ENCODE assay signal across 13 cellular contexts in genomic region chr9:32644698-32645097, GRCh38. TPM values are rescaled to one million over a fixed set of nuclear protein-coding genes. Genes with fewer than 3 reads are reported as not detected.
DNase-seq lines count a peak whose midpoint lies in the region; ATAC-seq, FAIRE-seq and TF ChIP-seq lines count a peak whose summit lies in the region.
"Had no signal": no experiment of that assay in that cellular context is flagged by ENCODE, and none has a peak within 500 bp of the region (broad histone marks: within the 10 kb centered on the region; RNA-seq: fewer than 3 reads in every experiment).

No MANE protein-coding gene starts in this region.

- no TSS peak for BruUV-seq in K562 (replicated peaks; lab: Mats Ljungman, UMichigan)

- ATAC-seq in K562 (no peak), lung (ENCODE audit: insufficient read depth, low FRiP score) (peak; percentile 58)

- no peak overlapping the region for H3K27ac ChIP-seq in K562 (ENCODE audit: extremely low read depth, low read depth, low read length)
- H3K27ac ChIP-seq in lung (ENCODE audit: low read depth in 1 of 2, low read length in 1 of 2), result no peak overlapping the region
- H3K27ac ChIP-seq in vagina, result no peak overlapping the region
- H3K27ac ChIP-seq: colonic mucosa had no signal

- no peaks in the 10 kb centered on the region for H3K79me2 ChIP-seq in K562 (ENCODE audit: control insufficient read depth, insufficient read depth, low read length)

- in situ Hi-C loops in K562 (cut with MboI), result no loop called here

- TF ChIP-seq CTCF in AG09309 (IDR thresholded peaks at IDR 0.05; ENCODE audit: control insufficient read depth, insufficient read depth, low read depth, low read length, missing control alignments) (no peak), K562 (IDR thresholded peaks at IDR 0.05 in 2 of 3, conservative IDR thresholded peaks at IDR 0.05 in 1 of 3; ENCODE audit: insufficient read depth in 2 of 3, low read depth in 1 of 3, low read length in 3 of 3) (no peak), lung (IDR thresholded peaks at IDR 0.05; ENCODE audit: control extremely low read depth, extremely low read depth) (no peak), chondrocyte (IDR thresholded peaks at IDR 0.05) (no peak), vagina (IDR thresholded peaks at IDR 0.05) (no peak)

- H3K27me3 Mint-ChIP-seq in chondrocyte (ENCODE audit: low read depth), result peaks cover 19% of the 10 kb centered on the region
- peaks cover 17% of the 10 kb centered on the region for H3K27me3 Mint-ChIP-seq in activated CD4-positive, alpha-beta T cell treated with anti-CD3 and anti-CD28 coated beads, Interleukin-2, amount 10 ng/mL, durations not matched to agents 7 days and 5 days

- H3K9me1 ChIP-seq in K562 (ENCODE audit: control insufficient read depth, insufficient read depth, low read length), result no peaks in the 10 kb centered on the region

- H3K9me3 ChIP-seq in K562 (replicated peaks; ENCODE audit: control insufficient read depth, insufficient read depth, low read depth, low read length) (no peaks in the 10 kb centered on the region), lung (ENCODE audit: control insufficient read depth in 2 of 2, insufficient read depth in 1 of 2, low read length in 1 of 2) (no peaks in the 10 kb centered on the region), vagina (no peaks in the 10 kb centered on the region)
- H3K9me3 ChIP-seq: Caco-2, colonic mucosa had no signal

- no peak for FAIRE-seq in K562 (lab: Jason Lieb, UNC)
- FAIRE-seq: GM12892 had no signal

- H3K36me3 Mint-ChIP-seq in chondrocyte (ENCODE audit: low read depth), result no peaks in the 10 kb centered on the region
- no peaks in the 10 kb centered on the region for H3K36me3 Mint-ChIP-seq in activated CD4-positive, alpha-beta T cell treated with anti-CD3 and anti-CD28 coated beads, Interleukin-2, amount 10 ng/mL, durations not matched to agents 7 days and 5 days (ENCODE audit: low read depth)

- H3K4me1 Mint-ChIP-seq in chondrocyte (ENCODE audit: low read depth), result peaks cover 7% of the 10 kb centered on the region
- no peaks in the 10 kb centered on the region for H3K4me1 Mint-ChIP-seq in activated CD4-positive, alpha-beta T cell treated with anti-CD3 and anti-CD28 coated beads, Interleukin-2, amount 10 ng/mL, durations not matched to agents 7 days and 5 days
- H3K4me1 Mint-ChIP-seq: activated B cell treated with CpG ODN at 0.5 μM for 24 hours had no signal

- H3K4me3 ChIP-seq in AG09309 (ENCODE audit: control insufficient read depth, low read depth, low read length) (no peak overlapping the region), K562 (no peak overlapping the region), lung (no peak overlapping the region), vagina (no peak overlapping the region)
- H3K4me3 ChIP-seq: colonic mucosa had no signal

- H3K4me1 ChIP-seq in K562 (replicated peaks in 1 of 2; ENCODE audit: control insufficient read depth in 2 of 2, insufficient read depth in 2 of 2, low read length in 2 of 2) (no peaks in the 10 kb centered on the region), lung (ENCODE audit: control insufficient read depth in 2 of 2, insufficient read depth in 2 of 2, low read length in 2 of 2) (no peaks in the 10 kb centered on the region), vagina (no peaks in the 10 kb centered on the region)
- H3K4me1 ChIP-seq: Caco-2, colonic mucosa had no signal

- CTCF ChIA-PET in K562 (lab: Yijun Ruan, JAX; ENCODE audit: low intra/inter-chr PET ratio), result no interaction called here
- CTCF ChIA-PET in activated CD4-positive, alpha-beta T cell treated with anti-CD3 and anti-CD28 coated beads, Interleukin-2, amount 10 ng/mL, durations not matched to agents 7 days and 5 days (lab: Charles Lee), result no interaction called here

- no peaks in the 10 kb centered on the region for H4K20me1 ChIP-seq in K562 (replicated peaks; ENCODE audit: control insufficient read depth, insufficient read depth, low read length)

- TF ChIP-seq POLR2A in K562 (conservative IDR thresholded peaks at IDR 0.05) (no peak), vagina (IDR thresholded peaks at IDR 0.05) (no peak)

- no peak overlapping the region for H3K9ac ChIP-seq in K562 (ENCODE audit: insufficient read depth in 1 of 2, low read depth in 2 of 2, low read length in 2 of 2)

- DNase-seq in AG09309 (ENCODE audit: low read depth), result peak; percentile 52
- DNase-seq in HT1080 (ENCODE audit: low read depth), result peak; percentile 97
- peak in 1 of 4 experiments; percentile 6 for DNase-seq in K562 (ENCODE audit: extremely low read depth in 1 of 4, low spot score in 3 of 4)
- no peak for DNase-seq in lung (ENCODE audit: low spot score)
- DNase-seq in chondrocyte (ENCODE audit: low spot score), result no peak
- DNase-seq in activated CD4-positive, alpha-beta T cell treated with anti-CD3 and anti-CD28 coated beads, Interleukin-2, amount 10 ng/mL, durations not matched to agents 7 days and 5 days, result no peak
- DNase-seq in vagina (ENCODE audit: extremely low spot score in 2 of 2), result no peak
- no peak for DNase-seq in NCI-H524 treated with DMSO at 0.1 percent for 48 hours (lab: John Stamatoyannopoulos, UW)
- DNase-seq: activated B cell treated with CpG ODN at 0.5 μM for 24 hours, activated gamma-delta T cell, Caco-2, colonic mucosa had no signal

- no peak overlapping the region for H3K27ac Mint-ChIP-seq in chondrocyte (ENCODE audit: unreplicated experiment)
- H3K27ac Mint-ChIP-seq in activated CD4-positive, alpha-beta T cell treated with anti-CD3 and anti-CD28 coated beads, Interleukin-2, amount 10 ng/mL, durations not matched to agents 7 days and 5 days, result no peak overlapping the region
- H3K27ac Mint-ChIP-seq: activated B cell treated with CpG ODN at 0.5 μM for 24 hours had no signal

- H3K4me2 ChIP-seq in K562 (ENCODE audit: insufficient read depth, low read length), result no peak overlapping the region

- POLR2A ChIA-PET in K562 (lab: Yijun Ruan, JAX), result no interaction called here
- POLR2A ChIA-PET in activated CD4-positive, alpha-beta T cell treated with anti-CD3 and anti-CD28 coated beads, Interleukin-2, amount 10 ng/mL, durations not matched to agents 7 days and 5 days (lab: Charles Lee), result no interaction called here

- H3K9me3 Mint-ChIP-seq in chondrocyte (ENCODE audit: low read depth), result peaks cover 3% of the 10 kb centered on the region
- H3K9me3 Mint-ChIP-seq in activated CD4-positive, alpha-beta T cell treated with anti-CD3 and anti-CD28 coated beads, Interleukin-2, amount 10 ng/mL, durations not matched to agents 7 days and 5 days, result peaks cover 3% of the 10 kb centered on the region

- H3K36me3 ChIP-seq in K562 (ENCODE audit: control insufficient read depth, insufficient read depth, low read length) (no peaks in the 10 kb centered on the region), lung (ENCODE audit: control insufficient read depth in 2 of 2, insufficient read depth in 2 of 2, low read length in 2 of 2) (no peaks in the 10 kb centered on the region), vagina (no peaks in the 10 kb centered on the region)
- H3K36me3 ChIP-seq: colonic mucosa had no signal

- intact Hi-C loops in K562 (cut with micrococcal nuclease) (no loop called here), vagina (cut with DNase I) (no loop called here)

- TF ChIP-seq EP300 in K562 (IDR thresholded peaks at IDR 0.05; ENCODE audit: low read length), result no peak

- H3K4me3 Mint-ChIP-seq in chondrocyte (ENCODE audit: unreplicated experiment), result no peak overlapping the region
- no peak overlapping the region for H3K4me3 Mint-ChIP-seq in activated CD4-positive, alpha-beta T cell treated with anti-CD3 and anti-CD28 coated beads, Interleukin-2, amount 10 ng/mL, durations not matched to agents 7 days and 5 days
- H3K4me3 Mint-ChIP-seq: activated B cell treated with CpG ODN at 0.5 μM for 24 hours had no signal

- WGBS in K562 (ENCODE audit: insufficient coverage, low coverage, missing lambda C conversion rate), result 0% methylated on average over 2 of the region's 2 CpGs
- 82 to 83% methylated on average over 2 of the region's 2 CpGs for WGBS in lung, 2 donors

- TF ChIP-seq RAD21 in K562 (CRISPR knock-in tag; conservative IDR thresholded peaks at IDR 0.05 in 1 of 2, IDR thresholded peaks at IDR 0.05 in 1 of 2), result no peak

- H2AFZ ChIP-seq in K562 (ENCODE audit: low read depth, low read length), result no peak overlapping the region

- no peaks in the 10 kb centered on the region for H3K27me3 ChIP-seq in K562 (ENCODE audit: control insufficient read depth in 2 of 2, insufficient read depth in 2 of 2, low read length in 2 of 2)
- no peaks in the 10 kb centered on the region for H3K27me3 ChIP-seq in lung (ENCODE audit: control insufficient read depth, insufficient read depth)
- no peaks in the 10 kb centered on the region for H3K27me3 ChIP-seq in vagina
- H3K27me3 ChIP-seq: colonic mucosa had no signal

TF ChIP-seq in K562, 482 proteins besides CTCF, POLR2A, EP300 and RAD21 (continues in another document):
- TF ChIP-seq MIER1 (IDR thresholded peaks at IDR 0.05; ENCODE audit: low read depth) (no peak), SREBF2 (CRISPR knock-in tag; IDR thresholded peaks at IDR 0.05) (no peak)

RNA-seq across cellular contexts. Expression of gene TAF1L, which starts 9.2 kb away (rescaled TPM):
- not detected in 2 replicates for total RNA-seq in HT1080 (2014; rRNA removed; shearing (Covaris generic))
- polyA plus RNA-seq in HT1080 (2015; cell fraction: cytosol; rRNA removed), result not detected in 2 replicates
- polyA plus RNA-seq in HT1080 (2015; cell fraction: nucleus; rRNA removed), result 0.03 TPM in 1 of 2 replicates, not detected in the other
- total RNA-seq in K562 (2011; cell fraction: chromatin; rRNA removed; ENCODE audit: low replicate concordance), result 0.42 TPM in 1 of 2 replicates, not detected in the other
- under 0.01 and 0.13 TPM in 2 replicates for total RNA-seq in K562 (2011; cell fraction: nucleolus; rRNA removed)
- 0.07 TPM in 1 of 2 replicates, not detected in the other for total RNA-seq in K562 (2011; cell fraction: nucleoplasm; rRNA removed)
- total RNA-seq in K562 (2014; rRNA removed) (under 0.01 TPM in 1 of 2 replicates, not detected in the other), K562 (2014; rRNA removed; fragmentation: Illumina TruSeq; extraction: Trizol) (0.04 and 0.10 TPM in 2 replicates), K562 (2015; rRNA removed; fragmentation: Illumina TruSeq; extraction: Trizol) (0.04 TPM in 2 replicates), K562 (2021) (0.02 TPM in 2 replicates), lung (under 1 TPM in 1 of 2 donors, not detected in 1; 0.03 TPM), chondrocyte (0.02 TPM in 1 of 3 replicates, not detected in the others), vagina (not detected)
- polyA plus RNA-seq in K562 (2011; rRNA removed) (0.01 TPM in 2 replicates), K562 (2014; fragmentation: Illumina TruSeq; extraction: Trizol) (0.04 TPM in 2 replicates), K562 (2014; fragmentation: Nextera tagmentation; extraction: Ambion mirVana) (not detected), K562 (2014; rRNA removed) (0.01 and 0.05 TPM in 2 replicates), lung (under 1 TPM in 1 of 2 donors, not detected in 1; 0.01 TPM)
- polyA plus RNA-seq in K562 (2011; cell fraction: cytosol; rRNA removed), result under 0.01 and 0.01 TPM in 2 replicates
- polyA plus RNA-seq in K562 (2011; cell fraction: nucleus; rRNA removed), result 0.01 TPM in 1 of 2 replicates, not detected in the other
- 0.04 and 0.08 TPM in 2 replicates for polyA plus RNA-seq in K562 (2012)
- polyA minus RNA-seq in K562 (2011; rRNA and poly(A)+ RNA removed), result 0.03 and 0.07 TPM in 2 replicates
- polyA minus RNA-seq in K562 (2011; cell fraction: cytosol; rRNA and poly(A)+ RNA removed), result not detected in 2 replicates
- polyA minus RNA-seq in K562 (2011; cell fraction: nucleus; rRNA and poly(A)+ RNA removed), result 0.11 TPM in 1 of 2 replicates, not detected in the other
- not detected for total RNA-seq in activated CD4-positive, alpha-beta T cell treated with anti-CD3 and anti-CD28 coated beads, Interleukin-2, amount 10 ng/mL, durations not matched to agents 7 days and 5 days
- total RNA-seq: activated B cell treated with CpG ODN at 0.5 μM for 24 hours, Caco-2, colonic mucosa had no signal

Comparison
In these comparisons a context has a peak if more than half of its experiments do, and no peak if none do; other contexts are left out.
1. DNase-seq: peak in AG09309 (single experiment) and HT1080 (single experiment); none in lung (single experiment), chondrocyte (single experiment), activated CD4-positive, alpha-beta T cell treated with anti-CD3 and anti-CD28 coated beads, Interleukin-2, amount 10 ng/mL, durations not matched to agents 7 days and 5 days (single experiment), vagina (0 of 2) and NCI-H524 treated with DMSO at 0.1 percent for 48 hours (single experiment).